In the genomic region with DNA sequence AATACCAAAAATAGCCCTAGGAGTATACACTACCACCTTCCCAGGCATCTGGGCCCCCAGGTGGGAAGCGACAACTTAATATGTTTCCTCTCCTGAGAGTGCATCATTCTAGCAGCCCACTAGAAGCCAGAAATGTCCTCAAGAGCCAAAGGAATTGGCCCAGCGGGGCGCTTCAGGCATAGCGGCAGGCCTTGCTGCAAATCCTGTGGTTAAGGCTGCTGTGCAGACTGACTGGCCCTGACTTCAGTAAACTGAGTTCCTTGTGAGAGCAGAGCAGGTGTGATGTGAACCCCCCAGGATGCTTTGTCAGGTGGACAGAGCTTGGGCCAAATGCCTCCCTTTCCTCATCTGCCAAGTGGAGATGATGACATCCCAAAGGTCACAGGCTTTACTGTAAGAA, we compare ENCODE assay signal across 19 cellular contexts.
"Had no signal": no experiment of that assay in that cellular context is flagged by ENCODE, and none has a peak within 500 bp of the region (broad histone marks: within the 10 kb centered on the region; RNA-seq: fewer than 3 reads in every experiment).

No MANE protein-coding gene starts in this region.

- DNase-seq: erythroblast; foreskin melanocyte; mammary epithelial cell; mucosa of descending colon; naive thymus-derived CD8-positive, alpha-beta T cell; nucleus accumbens; right cardiac atrium; stimulated activated CD4-positive, alpha-beta T cell treated with anti-CD3 and anti-CD28 coated beads, Interleukin-4, amount 100 ng/mL, for 1 hour; stimulated activated CD8-positive, alpha-beta memory T cell treated with anti-CD3 and anti-CD28 coated beads, Interleukin-4, amount 100 ng/mL, for 48 hours; stimulated activated naive CD8-positive, alpha-beta T cell treated with anti-CD3 and anti-CD28 coated beads, Interleukin-15, Interleukin-2, amounts not matched to agents 100 U/mL and 50 U/mL, for 24 hours had no signal

- H3K27ac ChIP-seq: hepatocyte, ovary, tibial nerve had no signal

- H3K4me3 ChIP-seq: hepatocyte, mucosa of descending colon, ovary, tibial nerve had no signal

- H3K27me3 Mint-ChIP-seq: central memory CD8-positive, alpha-beta T cell; naive thymus-derived CD8-positive, alpha-beta T cell; progenitor cell of endocrine pancreas had no signal

- H3K9me3 Mint-ChIP-seq: central memory CD8-positive, alpha-beta T cell; dendritic cell treated with granulocyte-macrophage colony-stimulating factor and Interleukin-4, amounts not matched to agents 40 ng/mL and 50 ng/mL, for 4 days; neural crest cell; stimulated activated effector memory CD8-positive, alpha-beta T cell treated with anti-CD3 and anti-CD28 coated beads, Interleukin-12 subunit alpha, Interleukin-12 subunit beta, amount 100 ng/mL, for 72 hours had no signal

- H3K27ac Mint-ChIP-seq: dendritic cell treated with granulocyte-macrophage colony-stimulating factor and Interleukin-4, amounts not matched to agents 40 ng/mL and 50 ng/mL, for 4 days; progenitor cell of endocrine pancreas; stimulated activated effector memory CD8-positive, alpha-beta T cell treated with anti-CD3 and anti-CD28 coated beads, Interleukin-12 subunit alpha, Interleukin-12 subunit beta, amount 100 ng/mL, for 72 hours had no signal

- H3K36me3 ChIP-seq: ovary, tibial nerve had no signal

- ATAC-seq: left lobe of liver; mucosa of descending colon; naive thymus-derived CD8-positive, alpha-beta T cell; right cardiac atrium; stimulated activated effector memory CD8-positive, alpha-beta T cell treated with anti-CD3 and anti-CD28 coated beads, Interleukin-12 subunit alpha, Interleukin-12 subunit beta, amount 100 ng/mL, for 72 hours; stimulated activated naive CD8-positive, alpha-beta T cell treated with anti-CD3 and anti-CD28 coated beads, Interleukin-15, Interleukin-2, amounts not matched to agents 100 U/mL and 50 U/mL, for 24 hours had no signal

- H3K4me1 ChIP-seq: tibial nerve had no signal

- H3K4me3 Mint-ChIP-seq: central memory CD8-positive, alpha-beta T cell; dendritic cell treated with granulocyte-macrophage colony-stimulating factor and Interleukin-4, amounts not matched to agents 40 ng/mL and 50 ng/mL, for 4 days; naive thymus-derived CD8-positive, alpha-beta T cell; neural crest cell; stimulated activated effector memory CD8-positive, alpha-beta T cell treated with anti-CD3 and anti-CD28 coated beads, Interleukin-12 subunit alpha, Interleukin-12 subunit beta, amount 100 ng/mL, for 72 hours had no signal

- H3K9me3 ChIP-seq: ovary had no signal

- H3K4me1 Mint-ChIP-seq: central memory CD8-positive, alpha-beta T cell; neural crest cell had no signal

- H3K36me3 Mint-ChIP-seq: naive thymus-derived CD8-positive, alpha-beta T cell; stimulated activated effector memory CD8-positive, alpha-beta T cell treated with anti-CD3 and anti-CD28 coated beads, Interleukin-12 subunit alpha, Interleukin-12 subunit beta, amount 100 ng/mL, for 72 hours had no signal
